ENCODE assay signal across 1 cellular context in genomic region chr4:109816082-109816442, GRCh38.
TF ChIP-seq lines count a peak whose summit lies in the region.

No MANE protein-coding gene starts in this region.

TF ChIP-seq in K562, 482 proteins besides CTCF, POLR2A, EP300 and RAD21:
- TF ChIP-seq ZNF263 (CRISPR knock-in tag; IDR thresholded peaks at IDR 0.05; ENCODE audit: borderline replicate concordance) (no peak), TAF7 (tag; IDR thresholded peaks at IDR 0.05) (no peak), TOE1 (IDR thresholded peaks at IDR 0.05; ENCODE audit: borderline replicate concordance) (0 out of 2 replicates have a peak, but pooled peaks have one; percentile 5), TOE1 (CRISPR knock-in tag; IDR thresholded peaks at IDR 0.05; ENCODE audit: borderline replicate concordance, low read depth) (no peak), SRSF7 (optimal IDR thresholded peaks at IDR 0.05; ENCODE audit: low read depth, low read length) (no peak), ZNF146 (CRISPR knock-in tag; IDR thresholded peaks at IDR 0.05; ENCODE audit: unreplicated experiment) (no peak), E2F6 (IDR thresholded peaks at IDR 0.05; ENCODE audit: borderline replicate concordance in 1 of 2, extremely low read depth in 1 of 2, insufficient read depth in 1 of 2, insufficient read length in 1 of 2, low read depth in 1 of 2, low read length in 1 of 2, poor library complexity in 1 of 2, severe bottlenecking in 1 of 2) (peak in 1 of 2 experiments; percentile 36), EGR1 (conservative IDR thresholded peaks at IDR 0.05) (peak; percentile 43; the same call in 1 of the 2 replicates)
